In genomic region chr1:25468037-25468436, GRCh38 we compare ENCODE assay signal across 15 cellular contexts. TPM values are rescaled to one million over a fixed set of nuclear protein-coding genes. Genes with fewer than 3 reads are reported as not detected.
A peak's percentile ranks its signal among the peaks of the same experiment; 100 is the strongest.
DNase-seq lines count a peak whose midpoint lies in the region; ATAC-seq and TF ChIP-seq lines count a peak whose summit lies in the region.
"Had no signal": no experiment of that assay in that cellular context is flagged by ENCODE, and none has a peak within 500 bp of the region (broad histone marks: within the 10 kb centered on the region; RNA-seq: fewer than 3 reads in every experiment).

No MANE protein-coding gene starts in this region.

- no peak for TF ChIP-seq POLR2A in thyroid gland (IDR thresholded peaks at IDR 0.05)

- H3K27me3 Mint-ChIP-seq in natural killer cell (ENCODE audit: low read depth in 2 of 2): no peaks in the 10 kb centered on the region
- H3K27me3 Mint-ChIP-seq in natural killer cell treated with Interleukin-12 subunit alpha and Interleukin-12 subunit beta and Interleukin-15 and Interleukin-18, amount 100 ng/mL, for 72 hours: no peaks in the 10 kb centered on the region
- no peaks in the 10 kb centered on the region for H3K27me3 Mint-ChIP-seq in activated naive CD8-positive, alpha-beta T cell treated with anti-CD3 and anti-CD28 coated beads for 36 hours
- no peaks in the 10 kb centered on the region for H3K27me3 Mint-ChIP-seq in type B pancreatic cell
- no peaks in the 10 kb centered on the region for H3K27me3 Mint-ChIP-seq in activated CD8-positive, alpha-beta memory T cell treated with anti-CD3 and anti-CD28 coated beads, Interleukin-2, amount 10 ng/mL, durations not matched to agents 7 days and 5 days
- H3K27me3 Mint-ChIP-seq: activated T-helper 17 cell treated with anti-CD3 and anti-CD28 coated beads, Interleukin-2, amount 50 U/mL, for 72 hours had no signal

- H3K4me3 Mint-ChIP-seq in natural killer cell (no peak overlapping the region), type B pancreatic cell (no peak overlapping the region)
- no peak overlapping the region for H3K4me3 Mint-ChIP-seq in natural killer cell treated with Interleukin-12 subunit alpha and Interleukin-12 subunit beta and Interleukin-15 and Interleukin-18, amount 100 ng/mL, for 72 hours
- H3K4me3 Mint-ChIP-seq in activated naive CD8-positive, alpha-beta T cell treated with anti-CD3 and anti-CD28 coated beads for 36 hours: no peak overlapping the region
- no peak overlapping the region for H3K4me3 Mint-ChIP-seq in activated CD8-positive, alpha-beta memory T cell treated with anti-CD3 and anti-CD28 coated beads, Interleukin-2, amount 10 ng/mL, durations not matched to agents 7 days and 5 days
- H3K4me3 Mint-ChIP-seq: activated T-helper 17 cell treated with anti-CD3 and anti-CD28 coated beads, Interleukin-2, amount 50 U/mL, for 72 hours had no signal

- no peak for ATAC-seq in natural killer cell
- no peak for ATAC-seq in natural killer cell treated with Interleukin-12 subunit alpha and Interleukin-12 subunit beta and Interleukin-15 and Interleukin-18, amount 100 ng/mL, for 72 hours
- no peak for ATAC-seq in activated CD8-positive, alpha-beta memory T cell treated with anti-CD3 and anti-CD28 coated beads, Interleukin-2, amount 10 ng/mL, durations not matched to agents 7 days and 5 days
- ATAC-seq: activated T-helper 17 cell treated with anti-CD3 and anti-CD28 coated beads, Interleukin-2, amount 50 U/mL, for 72 hours had no signal

- no peaks in the 10 kb centered on the region for H3K27me3 ChIP-seq in left ventricle myocardium inferior (ENCODE audit: low read depth)
- H3K27me3 ChIP-seq in thyroid gland: no peaks in the 10 kb centered on the region
- H3K27me3 ChIP-seq: BE2C, esophagus muscularis mucosa had no signal

- H3K4me3 ChIP-seq in left ventricle myocardium inferior (no peak overlapping the region), thyroid gland (replicated peaks in 1 of 3) (no peak overlapping the region)
- H3K4me3 ChIP-seq: esophagus muscularis mucosa had no signal

- peak overlapping the region; percentile 77 for H3K27ac ChIP-seq in left ventricle myocardium inferior (replicated peaks)
- H3K27ac ChIP-seq in thyroid gland: peak overlapping the region in 2 of 3 donors; percentile 9 to 48
- H3K27ac ChIP-seq: esophagus muscularis mucosa, RWPE1, WERI-Rb-1 had no signal

- intact Hi-C loops in natural killer cell (cut with micrococcal nuclease) (no loop called here), left ventricle myocardium inferior (cut with micrococcal nuclease) (no loop called here), thyroid gland (cut with DNase I) (no loop called here)

- TF ChIP-seq CTCF in natural killer cell (IDR thresholded peaks at IDR 0.05): no peak
- no peak for TF ChIP-seq CTCF in left ventricle myocardium inferior (IDR thresholded peaks at IDR 0.05; ENCODE audit: borderline replicate concordance)
- TF ChIP-seq CTCF in thyroid gland (IDR thresholded peaks at IDR 0.05): no peak
- no peak for TF ChIP-seq CTCF in type B pancreatic cell (conservative IDR thresholded peaks at IDR 0.05)

- CTCF ChIA-PET in activated CD8-positive, alpha-beta memory T cell treated with anti-CD3 and anti-CD28 coated beads, Interleukin-2, amount 10 ng/mL, durations not matched to agents 7 days and 5 days (lab: Charles Lee): interaction anchor here (0.6 to 1.3 kb wide), 4 partner anchors 9 to 1732 kb away, joined by 3 to 4 read pairs (median 3); no protein-coding TSS in a partner anchor

- H3K36me3 ChIP-seq in left ventricle myocardium inferior (no peaks in the 10 kb centered on the region), thyroid gland (no peaks in the 10 kb centered on the region)
- H3K36me3 ChIP-seq: BE2C, esophagus muscularis mucosa had no signal

- H3K9me3 ChIP-seq in left ventricle myocardium inferior (replicated peaks): no peaks in the 10 kb centered on the region
- no peaks in the 10 kb centered on the region for H3K9me3 ChIP-seq in thyroid gland
- H3K9me3 ChIP-seq: BE2C, esophagus muscularis mucosa had no signal

- DNase-seq in natural killer cell (no peak), left ventricle myocardium inferior (no peak), thyroid gland (peak in 1 of 2 donors; percentile 20), type B pancreatic cell (ENCODE audit: extremely low spot score, unreplicated experiment) (no peak), Kasumi-1 (lab: John Stamatoyannopoulos, UW) (no peak)
- no peak for DNase-seq in natural killer cell treated with Interleukin-12 subunit alpha and Interleukin-12 subunit beta and Interleukin-15 and Interleukin-18, amount 100 ng/mL, for 72 hours (ENCODE audit: low spot score)
- no peak for DNase-seq in activated naive CD8-positive, alpha-beta T cell treated with anti-CD3 and anti-CD28 coated beads for 36 hours
- DNase-seq in activated CD8-positive, alpha-beta memory T cell treated with anti-CD3 and anti-CD28 coated beads, Interleukin-2, amount 10 ng/mL, durations not matched to agents 7 days and 5 days: no peak
- DNase-seq: BE2C, kidney, NCI-H446, WERI-Rb-1 had no signal

- H3K27ac Mint-ChIP-seq in natural killer cell: peak overlapping the region; percentile 49 to 70
- H3K27ac Mint-ChIP-seq in natural killer cell treated with Interleukin-12 subunit alpha and Interleukin-12 subunit beta and Interleukin-15 and Interleukin-18, amount 100 ng/mL, for 72 hours: peak overlapping the region in 1 of 2 donors; percentile 21
- H3K27ac Mint-ChIP-seq in activated naive CD8-positive, alpha-beta T cell treated with anti-CD3 and anti-CD28 coated beads for 36 hours: peak overlapping the region; percentile 6
- H3K27ac Mint-ChIP-seq in type B pancreatic cell: no peak overlapping the region
- no peak overlapping the region for H3K27ac Mint-ChIP-seq in activated CD8-positive, alpha-beta memory T cell treated with anti-CD3 and anti-CD28 coated beads, Interleukin-2, amount 10 ng/mL, durations not matched to agents 7 days and 5 days
- H3K27ac Mint-ChIP-seq: activated T-helper 17 cell treated with anti-CD3 and anti-CD28 coated beads, Interleukin-2, amount 50 U/mL, for 72 hours had no signal

- H3K4me1 Mint-ChIP-seq in natural killer cell (peaks cover 29 to 36% of the 10 kb centered on the region in 2 donors), type B pancreatic cell (ENCODE audit: unreplicated experiment) (peaks cover 4% of the 10 kb centered on the region)
- H3K4me1 Mint-ChIP-seq in natural killer cell treated with Interleukin-12 subunit alpha and Interleukin-12 subunit beta and Interleukin-15 and Interleukin-18, amount 100 ng/mL, for 72 hours (ENCODE audit: low read depth in 2 of 2): peaks cover 7 to 20% of the 10 kb centered on the region in 2 donors
- H3K4me1 Mint-ChIP-seq in activated naive CD8-positive, alpha-beta T cell treated with anti-CD3 and anti-CD28 coated beads for 36 hours: peaks cover 46% of the 10 kb centered on the region
- H3K4me1 Mint-ChIP-seq in activated CD8-positive, alpha-beta memory T cell treated with anti-CD3 and anti-CD28 coated beads, Interleukin-2, amount 10 ng/mL, durations not matched to agents 7 days and 5 days: peaks cover 26% of the 10 kb centered on the region

- H3K36me3 Mint-ChIP-seq in natural killer cell (no peaks in the 10 kb centered on the region), type B pancreatic cell (peaks cover 26% of the 10 kb centered on the region)
- H3K36me3 Mint-ChIP-seq in natural killer cell treated with Interleukin-12 subunit alpha and Interleukin-12 subunit beta and Interleukin-15 and Interleukin-18, amount 100 ng/mL, for 72 hours: no peaks in the 10 kb centered on the region
- H3K36me3 Mint-ChIP-seq in activated naive CD8-positive, alpha-beta T cell treated with anti-CD3 and anti-CD28 coated beads for 36 hours: peaks cover 28% of the 10 kb centered on the region
- peaks cover 9% of the 10 kb centered on the region for H3K36me3 Mint-ChIP-seq in activated CD8-positive, alpha-beta memory T cell treated with anti-CD3 and anti-CD28 coated beads, Interleukin-2, amount 10 ng/mL, durations not matched to agents 7 days and 5 days

- peaks cover 73% of the 10 kb centered on the region for H3K4me1 ChIP-seq in left ventricle myocardium inferior
- H3K4me1 ChIP-seq in thyroid gland: peaks cover 20 to 22% of the 10 kb centered on the region in 2 donors
- H3K4me1 ChIP-seq: BE2C had no signal

- H3K9me3 Mint-ChIP-seq in natural killer cell: no peaks in the 10 kb centered on the region
- no peaks in the 10 kb centered on the region for H3K9me3 Mint-ChIP-seq in natural killer cell treated with Interleukin-12 subunit alpha and Interleukin-12 subunit beta and Interleukin-15 and Interleukin-18, amount 100 ng/mL, for 72 hours
- H3K9me3 Mint-ChIP-seq in activated naive CD8-positive, alpha-beta T cell treated with anti-CD3 and anti-CD28 coated beads for 36 hours: no peaks in the 10 kb centered on the region
- H3K9me3 Mint-ChIP-seq in type B pancreatic cell: no peaks in the 10 kb centered on the region
- no peaks in the 10 kb centered on the region for H3K9me3 Mint-ChIP-seq in activated CD8-positive, alpha-beta memory T cell treated with anti-CD3 and anti-CD28 coated beads, Interleukin-2, amount 10 ng/mL, durations not matched to agents 7 days and 5 days (ENCODE audit: low read depth)
- H3K9me3 Mint-ChIP-seq: activated T-helper 17 cell treated with anti-CD3 and anti-CD28 coated beads, Interleukin-2, amount 50 U/mL, for 72 hours had no signal

RNA-seq across cellular contexts. Expression of gene MACO1, which starts 37.3 kb away (rescaled TPM):
- 10 to 100 TPM; 15.9 to 19.6 (median 16.9) TPM for total RNA-seq in natural killer cell
- 10 to 100 TPM; 15.8 to 18.8 TPM for total RNA-seq in natural killer cell treated with Interleukin-12 subunit alpha and Interleukin-12 subunit beta and Interleukin-15 and Interleukin-18, amount 100 ng/mL, for 72 hours
- total RNA-seq in activated naive CD8-positive, alpha-beta T cell treated with anti-CD3 and anti-CD28 coated beads for 36 hours: 10 to 100 TPM; 19.8 to 20.9 TPM
- 12.9 TPM for total RNA-seq in left ventricle myocardium inferior
- total RNA-seq in thyroid gland: 10 to 100 TPM; 25.6 to 31.8 (median 28.7) TPM
- 20.8 and 22.0 TPM in 2 replicates for total RNA-seq in type B pancreatic cell (ENCODE audit: low replicate concordance)
- total RNA-seq in activated CD8-positive, alpha-beta memory T cell treated with anti-CD3 and anti-CD28 coated beads, Interleukin-2, amount 10 ng/mL, durations not matched to agents 7 days and 5 days: 10 to 100 TPM; 13.0 to 15.7 TPM

RNA-seq across cellular contexts. Expression of gene RHCE, which starts 47.4 kb away (rescaled TPM):
- not detected for total RNA-seq in natural killer cell
- total RNA-seq in natural killer cell treated with Interleukin-12 subunit alpha and Interleukin-12 subunit beta and Interleukin-15 and Interleukin-18, amount 100 ng/mL, for 72 hours: not detected
- under 1 TPM; 0.29 to 0.32 TPM for total RNA-seq in activated naive CD8-positive, alpha-beta T cell treated with anti-CD3 and anti-CD28 coated beads for 36 hours
- total RNA-seq in left ventricle myocardium inferior: 1.0 TPM
- total RNA-seq in thyroid gland: 1 to 10 TPM in 1 of 4 donors, under 1 TPM in 2, not detected in 1; 0.33 to 1.5 (median 0.39) TPM
- total RNA-seq in type B pancreatic cell (ENCODE audit: low replicate concordance): 0.39 and 0.88 TPM in 2 replicates
- total RNA-seq in activated CD8-positive, alpha-beta memory T cell treated with anti-CD3 and anti-CD28 coated beads, Interleukin-2, amount 10 ng/mL, durations not matched to agents 7 days and 5 days: not detected

Comparison
In these comparisons a context has a peak if more than half of its experiments do, and no peak if none do; other contexts are left out.
1. H3K27ac Mint-ChIP-seq: peak in natural killer cell (2 of 2) and activated naive CD8-positive, alpha-beta T cell treated with anti-CD3 and anti-CD28 coated beads for 36 hours (single experiment); none in type B pancreatic cell (single experiment) and activated CD8-positive, alpha-beta memory T cell treated with anti-CD3 and anti-CD28 coated beads, Interleukin-2, amount 10 ng/mL, durations not matched to agents 7 days and 5 days (single experiment).